23 cellular contexts compared by ENCODE assay signal in genomic region chr6:139752086-139752485, GRCh38.
DNase-seq lines count a peak whose midpoint lies in the region; ATAC-seq, FAIRE-seq and TF ChIP-seq lines count a peak whose summit lies in the region.
"Had no signal": no experiment of that assay in that cellular context is flagged by ENCODE, and none has a peak within 500 bp of the region (broad histone marks: within the 10 kb centered on the region; RNA-seq: fewer than 3 reads in every experiment).

No MANE protein-coding gene starts in this region.

- in situ Hi-C loops in gastrocnemius medialis (cut with MboI; ENCODE audit: low sequenced_read_pairs in 4 of 4), result loop anchor here in 3 of 4 donors (25.0 kb wide), 3 partner anchors 365 to 515 kb away; no protein-coding TSS in a partner anchor

- peaks cover 2% of the 10 kb centered on the region for H3K27me3 Mint-ChIP-seq in neural progenitor cell (ENCODE audit: insufficient read depth, low read depth)

- H3K27ac ChIP-seq in osteoblast (ENCODE audit: low read depth, low read length) (peak overlapping the region; percentile 79), uterus (no peak overlapping the region), neural progenitor cell (no peak overlapping the region), gastrocnemius medialis (peak overlapping the region in 1 of 4 donors; percentile 22)
- H3K27ac ChIP-seq: BLaER1, Peyer's patch had no signal

- H3K9me3 ChIP-seq in osteoblast (ENCODE audit: low read depth, low read length), result no peaks in the 10 kb centered on the region
- no peaks in the 10 kb centered on the region for H3K9me3 ChIP-seq in uterus
- no peaks in the 10 kb centered on the region for H3K9me3 ChIP-seq in neural progenitor cell (ENCODE audit: low read depth)
- no peaks in the 10 kb centered on the region for H3K9me3 ChIP-seq in gastrocnemius medialis
- H3K9me3 ChIP-seq: BLaER1, Peyer's patch, SK-N-SH had no signal

- H3K27ac Mint-ChIP-seq in neural progenitor cell, result no peak overlapping the region

- H3K36me3 ChIP-seq in osteoblast (ENCODE audit: insufficient read depth, low read length) (no peaks in the 10 kb centered on the region), uterus (no peaks in the 10 kb centered on the region), neural progenitor cell (no peaks in the 10 kb centered on the region), gastrocnemius medialis (no peaks in the 10 kb centered on the region)
- H3K36me3 ChIP-seq: BLaER1, Peyer's patch had no signal

- H3K4me1 ChIP-seq in osteoblast (ENCODE audit: insufficient read depth, low read length) (peaks cover 71% of the 10 kb centered on the region), uterus (no peaks in the 10 kb centered on the region), neural progenitor cell (peaks cover 23% of the 10 kb centered on the region), gastrocnemius medialis (peaks cover 39 to 43% of the 10 kb centered on the region in 2 donors)
- H3K4me1 ChIP-seq: BLaER1 had no signal

- intact Hi-C loops in uterus (cut with DNase I; ENCODE audit: low total_unique reads) (no loop called here), gastrocnemius medialis (cut with DNase I; ENCODE audit: low total_unique reads) (loop anchor here (10.0 kb wide), 1 partner anchor 617 kb away; the partner anchor contains the start of gene HECA)

- H4K20me1 ChIP-seq in osteoblast (ENCODE audit: insufficient read depth, low read length) (no peaks in the 10 kb centered on the region), neural progenitor cell (ENCODE audit: low read depth) (no peaks in the 10 kb centered on the region)
- H4K20me1 ChIP-seq: BLaER1 had no signal

- H3K9me3 Mint-ChIP-seq in neural progenitor cell, result no peaks in the 10 kb centered on the region

- H3F3A ChIP-seq in neural progenitor cell (ENCODE audit: low read depth), result no peaks in the 10 kb centered on the region

- peak; percentile 28 for FAIRE-seq in TTC549 (lab: Jason Lieb, UNC)
- FAIRE-seq: GM12891, GM18507 had no signal

- TF ChIP-seq POLR2A in uterus (IDR thresholded peaks at IDR 0.05) (no peak), gastrocnemius medialis (IDR thresholded peaks at IDR 0.05) (no peak)

- H3K4me3 Mint-ChIP-seq in neural progenitor cell, result no peak overlapping the region

- no peaks in the 10 kb centered on the region for H3K79me2 ChIP-seq in osteoblast (ENCODE audit: insufficient read depth, low read length)
- H3K79me2 ChIP-seq in neural progenitor cell (ENCODE audit: low read depth), result no peaks in the 10 kb centered on the region

- H2AFZ ChIP-seq in osteoblast (ENCODE audit: low read length), result no peak overlapping the region
- no peak overlapping the region for H2AFZ ChIP-seq in neural progenitor cell (replicated peaks)

- H3K27me3 ChIP-seq in osteoblast (ENCODE audit: insufficient read depth, low read length) (no peaks in the 10 kb centered on the region), uterus (no peaks in the 10 kb centered on the region), neural progenitor cell (no peaks in the 10 kb centered on the region), gastrocnemius medialis (no peaks in the 10 kb centered on the region)
- H3K27me3 ChIP-seq: BLaER1, Peyer's patch had no signal

- H3K4me2 ChIP-seq in osteoblast (ENCODE audit: insufficient read depth, low read length) (no peak overlapping the region), neural progenitor cell (no peak overlapping the region)
- H3K4me2 ChIP-seq: BLaER1, SK-N-SH had no signal

- no peaks in the 10 kb centered on the region for H3K36me3 Mint-ChIP-seq in neural progenitor cell

- TF ChIP-seq CTCF in osteoblast (IDR thresholded peaks at IDR 0.05; ENCODE audit: extremely low read depth, low read depth, low read length), result no peak
- no peak for TF ChIP-seq CTCF in uterus (IDR thresholded peaks at IDR 0.05)
- TF ChIP-seq CTCF in neural progenitor cell (IDR thresholded peaks at IDR 0.05), result no peak
- TF ChIP-seq CTCF in gastrocnemius medialis (IDR thresholded peaks at IDR 0.05 in 4 of 5, conservative IDR thresholded peaks at IDR 0.05 in 1 of 5), result no peak

- no peak overlapping the region for H3K4me3 ChIP-seq in osteoblast (ENCODE audit: insufficient read depth, low read length)
- H3K4me3 ChIP-seq in uterus, result no peak overlapping the region
- no peak overlapping the region for H3K4me3 ChIP-seq in neural progenitor cell
- no peak overlapping the region for H3K4me3 ChIP-seq in gastrocnemius medialis
- H3K4me3 ChIP-seq: BLaER1, Peyer's patch had no signal

- ATAC-seq in gastrocnemius medialis, result no peak

- peaks cover 27% of the 10 kb centered on the region for H3K4me1 Mint-ChIP-seq in neural progenitor cell

- H3K9ac ChIP-seq in neural progenitor cell, result no peak overlapping the region
- H3K9ac ChIP-seq: BLaER1, SK-N-SH had no signal

- peak; percentile 29 for DNase-seq in DMS114 treated with DMSO at 0.1 percent for 48 hours (lab: John Stamatoyannopoulos, UW; ENCODE audit: unreplicated experiment)
- peak; percentile 90 for DNase-seq in NCI-H146 treated with DMSO at 0.1 percent for 48 hours (lab: John Stamatoyannopoulos, UW; ENCODE audit: unreplicated experiment)
- no peak for DNase-seq in osteoblast (ENCODE audit: insufficient read length, low spot score, missing footprints)
- DNase-seq in midbrain (lab: John Stamatoyannopoulos, UW), result no peak
- no peak for DNase-seq in uterus
- no peak for DNase-seq in neural progenitor cell (ENCODE audit: low spot score)
- DNase-seq in gastrocnemius medialis, result no peak
- DNase-seq: GDM1, GOT3, Kasumi-1, MM.1S, NCI-H1092 treated with DMSO at 0.1 percent for 48 hours, NCI-H187 treated with DMSO at 0.1 percent for 48 hours, NCI-H2171, NCI-H446, NCI-H774, Peyer's patch, Right ventricle myocardium superior, SK-N-SH had no signal

Comparison
In these comparisons a context has a peak if more than half of its experiments do, and no peak if none do; other contexts are left out.
1. DNase-seq: peak in DMS114 treated with DMSO at 0.1 percent for 48 hours (single experiment) and NCI-H146 treated with DMSO at 0.1 percent for 48 hours (single experiment); none in osteoblast (single experiment), midbrain (single experiment), uterus (0 of 2), neural progenitor cell (single experiment) and gastrocnemius medialis (0 of 2).